Comparison of ENCODE assay signal across 10 cellular contexts in genomic region chr1:10685851-10686403, GRCh38.
DNase-seq lines count a peak whose midpoint lies in the region; FAIRE-seq and TF ChIP-seq lines count a peak whose summit lies in the region.
"Had no signal": no experiment of that assay in that cellular context is flagged by ENCODE, and none has a peak within 500 bp of the region (broad histone marks: within the 10 kb centered on the region; RNA-seq: fewer than 3 reads in every experiment).

No MANE protein-coding gene starts in this region.

- no peaks in the 10 kb centered on the region for H3K79me2 ChIP-seq in fibroblast of lung (ENCODE audit: control insufficient read depth, insufficient read depth, low read length)

- TF ChIP-seq POLR2A in transverse colon (IDR thresholded peaks at IDR 0.05) = no peak
- no peak for TF ChIP-seq POLR2A in H54 (IDR thresholded peaks at IDR 0.05; ENCODE audit: low read depth, low read length)

- H3K4me2 ChIP-seq in fibroblast of lung (ENCODE audit: extremely low read depth, insufficient read depth, low read length) = no peak overlapping the region
- H3K4me2 ChIP-seq: A549 had no signal

- no peak for TF ChIP-seq EP300 in transverse colon (IDR thresholded peaks at IDR 0.05; ENCODE audit: low read depth)

- H3K27ac ChIP-seq in fibroblast of lung (ENCODE audit: insufficient read depth, low read length) (no peak overlapping the region), transverse colon (peak overlapping the region; percentile 79 to 95 (median 94))

- H3K36me3 ChIP-seq in fibroblast of lung (ENCODE audit: control insufficient read depth, insufficient read depth, low read length) (no peaks in the 10 kb centered on the region), mucosa of stomach (ENCODE audit: control insufficient read depth, insufficient read depth, low read length) (no peaks in the 10 kb centered on the region), transverse colon (no peaks in the 10 kb centered on the region)

- no peaks in the 10 kb centered on the region for H3K27me3 ChIP-seq in fibroblast of lung (ENCODE audit: control insufficient read depth, insufficient read depth, low read length)
- no peaks in the 10 kb centered on the region for H3K27me3 ChIP-seq in mucosa of stomach (ENCODE audit: control insufficient read depth, insufficient read depth, low read length)
- no peaks in the 10 kb centered on the region for H3K27me3 ChIP-seq in transverse colon

- H4K20me1 ChIP-seq in fibroblast of lung (ENCODE audit: control insufficient read depth, extremely low read depth, insufficient read depth, low read length) = no peaks in the 10 kb centered on the region

- DNase-seq in NCI-H2227 (lab: John Stamatoyannopoulos, UW; ENCODE audit: unreplicated experiment) (peak; percentile 22), NCI-H2227 treated with DMSO at 0.1 percent for 48 hours (lab: John Stamatoyannopoulos, UW) (no peak), fibroblast of lung (ENCODE audit: low read depth in 2 of 2) (peak; percentile 21 to 62), transverse colon (no peak), Ammon's horn (ENCODE audit: low spot score) (no peak), H54 (ENCODE audit: insufficient read length, low spot score) (no peak)
- no peak for DNase-seq in stimulated activated CD4-positive, alpha-beta T cell treated with anti-CD3 and anti-CD28 coated beads, Interleukin-12 subunit alpha, Interleukin-12 subunit beta, amount 100 ng/mL, for 4 hours

- H3K9me3 ChIP-seq in fibroblast of lung (ENCODE audit: control insufficient read depth, insufficient read depth, low read depth, low read length) (no peaks in the 10 kb centered on the region), mucosa of stomach (ENCODE audit: control insufficient read depth, low read length) (no peaks in the 10 kb centered on the region), transverse colon (no peaks in the 10 kb centered on the region)
- H3K9me3 ChIP-seq: A549 had no signal

- intact Hi-C loops in transverse colon (cut with DNase I; ENCODE audit: low total_unique reads) = loop anchor here (5.0 kb wide), 1 partner anchor 44 kb away; no protein-coding TSS in a partner anchor

- H3K4me3 ChIP-seq in fibroblast of lung (replicated peaks in 1 of 4; ENCODE audit: control extremely low read depth in 1 of 4, insufficient read depth in 1 of 4, low read depth in 3 of 4, low read length in 4 of 4) = no peak overlapping the region
- H3K4me3 ChIP-seq in mucosa of stomach (ENCODE audit: low read length) = no peak overlapping the region
- no peak overlapping the region for H3K4me3 ChIP-seq in transverse colon
- H3K4me3 ChIP-seq: A549 had no signal

- TF ChIP-seq CTCF in fibroblast of lung (conservative IDR thresholded peaks at IDR 0.05 in 1 of 2, IDR thresholded peaks at IDR 0.05 in 1 of 2; ENCODE audit: low read depth in 1 of 2, low read length in 2 of 2) (no peak), transverse colon (IDR thresholded peaks at IDR 0.05) (no peak)

- in situ Hi-C loops in transverse colon (cut with MboI; ENCODE audit: low pct_ligation_motif_present in 1 of 4, low pct_unique_long_range_greater_than_20kb in 1 of 4, low sequenced_read_pairs in 3 of 4) = loop anchor here in 1 of 4 donors (25.0 kb wide), 1 partner anchor 176 kb away; no protein-coding TSS in a partner anchor

- no peak for FAIRE-seq in H54 (lab: Jason Lieb, UNC)
- FAIRE-seq: A549, G401.6 had no signal

- no peak overlapping the region for H2AFZ ChIP-seq in fibroblast of lung (ENCODE audit: low read length)

- no peak overlapping the region for H3K9ac ChIP-seq in fibroblast of lung (ENCODE audit: insufficient read depth, low read length)
- H3K9ac ChIP-seq in mucosa of stomach (ENCODE audit: low read length) = peak overlapping the region; percentile 59

- no peaks in the 10 kb centered on the region for H3K4me1 ChIP-seq in fibroblast of lung (ENCODE audit: control insufficient read depth, extremely low read depth, insufficient read depth, low read length)
- H3K4me1 ChIP-seq in mucosa of stomach (ENCODE audit: control insufficient read depth, insufficient read depth, low read length) = peaks cover 99% of the 10 kb centered on the region
- peaks cover 70 to 99% (median 82%) of the 10 kb centered on the region in 4 donors for H3K4me1 ChIP-seq in transverse colon

- 40 to 42% methylated on average over 1 to 10 of the region's 11 CpGs for WGBS in transverse colon (ENCODE audit: low coverage in 1 of 2), 2 donors

Comparison
In these comparisons a context has a peak if more than half of its experiments do, and no peak if none do; other contexts are left out.
1. DNase-seq: peak in NCI-H2227 (single experiment) and fibroblast of lung (2 of 2); none in NCI-H2227 treated with DMSO at 0.1 percent for 48 hours (single experiment), transverse colon (single experiment), Ammon's horn (single experiment), stimulated activated CD4-positive, alpha-beta T cell treated with anti-CD3 and anti-CD28 coated beads, Interleukin-12 subunit alpha, Interleukin-12 subunit beta, amount 100 ng/mL, for 4 hours (single experiment) and H54 (single experiment).